In genomic region chr6:63802606-63803206, GRCh38 we compare ENCODE assay signal across 10 cellular contexts.
A peak's percentile ranks its signal among the peaks of the same experiment; 100 is the strongest.
DNase-seq lines count a peak whose midpoint lies in the region; ATAC-seq and TF ChIP-seq lines count a peak whose summit lies in the region.
"Had no signal": no experiment of that assay in that cellular context is flagged by ENCODE, and none has a peak within 500 bp of the region (broad histone marks: within the 10 kb centered on the region; RNA-seq: fewer than 3 reads in every experiment).

No MANE protein-coding gene starts in this region.

- H3K9me3 ChIP-seq in mammary epithelial cell (replicated peaks; ENCODE audit: insufficient read depth, low read length): no peaks in the 10 kb centered on the region
- H3K9me3 ChIP-seq: gastroesophageal sphincter had no signal

- ATAC-seq in GM19397 (IDR thresholded peaks at IDR 0.05; ENCODE audit: unreplicated experiment) (no peak), GM18498 (IDR thresholded peaks at IDR 0.05; ENCODE audit: unreplicated experiment) (no peak)
- ATAC-seq: gastroesophageal sphincter had no signal

- no peaks in the 10 kb centered on the region for H3K4me1 ChIP-seq in KMS-11 (ENCODE audit: low read depth, poor library complexity, severe bottlenecking)
- H3K4me1 ChIP-seq in mammary epithelial cell (ENCODE audit: insufficient read depth, low read length): peaks cover 39% of the 10 kb centered on the region

- H3K9ac ChIP-seq in KMS-11 (no peak overlapping the region), mammary epithelial cell (ENCODE audit: insufficient read depth, low read length) (no peak overlapping the region)

- H3K4me3 ChIP-seq in KMS-11 (IDR thresholded peaks at IDR 0.05; ENCODE audit: insufficient read depth, low read depth, low read length) (no peak overlapping the region), mammary epithelial cell (replicated peaks in 1 of 3; ENCODE audit: insufficient read depth in 1 of 3, low read depth in 2 of 3, low read length in 3 of 3) (no peak overlapping the region)
- H3K4me3 ChIP-seq: gastroesophageal sphincter had no signal

- H4K20me1 ChIP-seq in KMS-11 (ENCODE audit: insufficient read depth) (no peaks in the 10 kb centered on the region), mammary epithelial cell (ENCODE audit: insufficient read depth, low read length) (no peaks in the 10 kb centered on the region)

- no peak overlapping the region for H3K4me2 ChIP-seq in KMS-11
- H3K4me2 ChIP-seq in mammary epithelial cell (ENCODE audit: insufficient read depth, low read depth, low read length): no peak overlapping the region

- WGBS in mammary epithelial cell (ENCODE audit: low coverage, missing lambda C conversion rate): 49% methylated on average over 2 of the region's 2 CpGs

- H2AFZ ChIP-seq in KMS-11 (ENCODE audit: low read depth) (no peak overlapping the region), mammary epithelial cell (ENCODE audit: low read depth, low read length) (no peak overlapping the region)

- H3K27me3 ChIP-seq in KMS-11 (ENCODE audit: insufficient read depth, low read depth): no peaks in the 10 kb centered on the region
- no peaks in the 10 kb centered on the region for H3K27me3 ChIP-seq in mammary epithelial cell (ENCODE audit: insufficient read depth, low read length)
- H3K27me3 ChIP-seq: gastroesophageal sphincter had no signal

- H3K27ac ChIP-seq in KMS-11: no peak overlapping the region
- no peak overlapping the region for H3K27ac ChIP-seq in mammary epithelial cell (ENCODE audit: insufficient read depth, low read depth, low read length)
- H3K27ac ChIP-seq: gastroesophageal sphincter had no signal

- in situ Hi-C loops in G401 (cut with HindIII; ENCODE audit: low sequenced_read_pairs): no loop called here
- in situ Hi-C loops in mammary epithelial cell (cut with MboI; ENCODE audit: low sequenced_read_pairs in 2 of 2): loop anchor here (10.0 to 25.0 kb wide), 2 partner anchors 440 to 448 kb away; no protein-coding TSS in a partner anchor

- no peaks in the 10 kb centered on the region for H3K36me3 ChIP-seq in KMS-11 (ENCODE audit: insufficient read depth)
- H3K36me3 ChIP-seq in mammary epithelial cell (ENCODE audit: insufficient read depth, low read length): no peaks in the 10 kb centered on the region
- H3K36me3 ChIP-seq: gastroesophageal sphincter had no signal

- CTCF ChIA-PET in mammary epithelial cell (lab: Charles Lee; ENCODE audit: low non-redundant PET): interaction anchor here (0.6 to 1.1 kb wide), 7 partner anchors 20 to 450 kb away, joined by 3 to 15 read pairs (median 4); no protein-coding TSS in a partner anchor

- intact Hi-C loops in mammary epithelial cell (cut with micrococcal nuclease): loop anchor here (1.0 to 5.0 kb wide), 4 partner anchors 40 to 496 kb away; no protein-coding TSS in a partner anchor

- H3K79me2 ChIP-seq in KMS-11 (ENCODE audit: insufficient read depth, low read depth) (no peaks in the 10 kb centered on the region), mammary epithelial cell (ENCODE audit: insufficient read depth, low read length) (no peaks in the 10 kb centered on the region)

- dilution Hi-C loops in mammary epithelial cell (cut with HindIII; ENCODE audit: low sequenced_read_pairs): no loop called here

- peak; percentile 65 for TF ChIP-seq CTCF in KMS-11 (conservative IDR thresholded peaks at IDR 0.05; ENCODE audit: low read depth, low read length)
- peak; percentile 71 for TF ChIP-seq CTCF in mammary epithelial cell (conservative IDR thresholded peaks at IDR 0.05 in 1 of 2, IDR thresholded peaks at IDR 0.05 in 1 of 2; ENCODE audit: extremely low read depth in 1 of 2, insufficient read depth in 1 of 2, low read depth in 1 of 2, low read length in 2 of 2)

- DNase-seq in G401 (ENCODE audit: low spot score) (peak; percentile 7), mammary epithelial cell (no peak), myocyte (ENCODE audit: low read depth) (peak; percentile 48), amniotic stem cell (lab: John Stamatoyannopoulos, UW) (no peak), AG08396 (ENCODE audit: low spot score) (no peak)
- DNase-seq: NCI-H146 had no signal

- BruUV-seq in mammary epithelial cell (replicated peaks; lab: Mats Ljungman, UMichigan): no TSS peak

Comparison
In these comparisons a context has a peak if more than half of its experiments do, and no peak if none do; other contexts are left out.
1. DNase-seq: peak in G401 (single experiment) and myocyte (single experiment); none in mammary epithelial cell (single experiment), amniotic stem cell (single experiment) and AG08396 (single experiment).